9 cellular contexts compared by ENCODE assay signal in the genomic region with DNA sequence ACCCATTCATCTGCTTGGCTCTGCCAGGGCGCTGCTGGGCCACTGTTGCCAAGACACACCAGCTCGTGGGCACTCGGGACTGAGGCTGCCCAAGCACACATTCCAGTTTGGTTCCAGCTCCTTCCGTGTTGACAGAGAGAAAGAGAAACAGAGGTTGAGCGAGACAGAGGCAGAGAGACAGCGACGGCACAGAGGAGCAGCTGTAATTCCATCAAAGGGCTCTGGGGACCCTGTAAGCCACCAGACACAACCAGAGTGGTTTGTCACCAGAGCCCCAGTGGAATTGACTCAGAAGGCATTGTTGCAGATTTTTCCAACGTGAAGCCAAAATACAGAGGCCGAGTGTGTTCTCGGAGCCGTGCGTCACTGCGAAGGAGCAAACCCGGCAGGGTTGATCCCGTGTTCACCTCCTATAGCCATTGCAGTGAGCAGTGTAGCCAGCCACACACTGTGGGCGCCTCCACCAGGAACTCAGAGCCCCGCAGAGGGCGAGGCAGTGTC. TPM values are rescaled to one million over a fixed set of nuclear protein-coding genes. Genes with fewer than 3 reads are reported as not detected.
DNase-seq lines count a peak whose midpoint lies in the region; ATAC-seq and TF ChIP-seq lines count a peak whose summit lies in the region.
"Had no signal": no experiment of that assay in that cellular context is flagged by ENCODE, and none has a peak within 500 bp of the region (broad histone marks: within the 10 kb centered on the region; RNA-seq: fewer than 3 reads in every experiment).

No MANE protein-coding gene starts in this region.

- H3F3A ChIP-seq in neural cell (ENCODE audit: insufficient read depth, low read length, poor library complexity, severe bottlenecking), result no peaks in the 10 kb centered on the region

- H3K9me3 ChIP-seq in neural cell (ENCODE audit: low read length), result no peaks in the 10 kb centered on the region

- no peaks in the 10 kb centered on the region for H3K9me2 ChIP-seq in neural cell (ENCODE audit: insufficient read depth, low read length)

- H3K27ac ChIP-seq in C4-2B, result 0 out of 2 replicates have a peak overlapping the region, but pooled peaks have one; percentile 24
- H3K27ac ChIP-seq in neural cell (ENCODE audit: low read length), result no peak overlapping the region
- no peak overlapping the region for H3K27ac ChIP-seq in RWPE1

- no peak overlapping the region for H3K4me2 ChIP-seq in neural cell (ENCODE audit: low read length)

- TF ChIP-seq CTCF in C4-2B (conservative IDR thresholded peaks at IDR 0.05) (no peak), neural cell (IDR thresholded peaks at IDR 0.05; ENCODE audit: poor library complexity, severe bottlenecking) (peak; percentile 22), RWPE1 (conservative IDR thresholded peaks at IDR 0.05; ENCODE audit: low read depth) (no peak)

- no peaks in the 10 kb centered on the region for H3K79me2 ChIP-seq in neural cell (replicated peaks; ENCODE audit: insufficient read depth, low read length)

- POLR2A ChIA-PET in RWPE1 (lab: Yijun Ruan, JAX; ENCODE audit: low non-redundant PET), result no interaction called here

- H3K9ac ChIP-seq in neural cell (ENCODE audit: low read length), result peak overlapping the region; percentile 3

- ATAC-seq in GM19455 (IDR thresholded peaks at IDR 0.05; ENCODE audit: unreplicated experiment), result no peak
- ATAC-seq in HG03442 (IDR thresholded peaks at IDR 0.05; ENCODE audit: unreplicated experiment), result no peak

- H3K36me3 ChIP-seq in neural cell (ENCODE audit: insufficient read depth, low read length), result no peaks in the 10 kb centered on the region

- no peak overlapping the region for H2AFZ ChIP-seq in neural cell (ENCODE audit: low read depth, low read length)

- DNase-seq in NCI-H1092 (lab: John Stamatoyannopoulos, UW) (peak; percentile 80), cerebellum (ENCODE audit: low spot score) (peak; percentile 11), T-helper 9 cell (no peak), RWPE1 (ENCODE audit: low spot score) (no peak)
- DNase-seq: NCI-H146 had no signal

- H3K4me3 ChIP-seq in neural cell (ENCODE audit: low read length), result no peak overlapping the region

- no peak for TF ChIP-seq RAD21 in neural cell (conservative IDR thresholded peaks at IDR 0.05)

- H4K20me1 ChIP-seq in neural cell (ENCODE audit: insufficient read depth), result no peaks in the 10 kb centered on the region

- no peaks in the 10 kb centered on the region for H3K27me3 ChIP-seq in neural cell (ENCODE audit: insufficient read depth, low read depth, low read length)

- no peak for TF ChIP-seq EP300 in neural cell (conservative IDR thresholded peaks at IDR 0.05; ENCODE audit: poor library complexity, severe bottlenecking)

- CTCF ChIA-PET in RWPE1 (lab: Yijun Ruan, JAX), result no interaction called here

TF ChIP-seq in neural cell, 6 proteins besides CTCF, POLR2A, EP300 and RAD21:
- TF ChIP-seq, protein P1, sequence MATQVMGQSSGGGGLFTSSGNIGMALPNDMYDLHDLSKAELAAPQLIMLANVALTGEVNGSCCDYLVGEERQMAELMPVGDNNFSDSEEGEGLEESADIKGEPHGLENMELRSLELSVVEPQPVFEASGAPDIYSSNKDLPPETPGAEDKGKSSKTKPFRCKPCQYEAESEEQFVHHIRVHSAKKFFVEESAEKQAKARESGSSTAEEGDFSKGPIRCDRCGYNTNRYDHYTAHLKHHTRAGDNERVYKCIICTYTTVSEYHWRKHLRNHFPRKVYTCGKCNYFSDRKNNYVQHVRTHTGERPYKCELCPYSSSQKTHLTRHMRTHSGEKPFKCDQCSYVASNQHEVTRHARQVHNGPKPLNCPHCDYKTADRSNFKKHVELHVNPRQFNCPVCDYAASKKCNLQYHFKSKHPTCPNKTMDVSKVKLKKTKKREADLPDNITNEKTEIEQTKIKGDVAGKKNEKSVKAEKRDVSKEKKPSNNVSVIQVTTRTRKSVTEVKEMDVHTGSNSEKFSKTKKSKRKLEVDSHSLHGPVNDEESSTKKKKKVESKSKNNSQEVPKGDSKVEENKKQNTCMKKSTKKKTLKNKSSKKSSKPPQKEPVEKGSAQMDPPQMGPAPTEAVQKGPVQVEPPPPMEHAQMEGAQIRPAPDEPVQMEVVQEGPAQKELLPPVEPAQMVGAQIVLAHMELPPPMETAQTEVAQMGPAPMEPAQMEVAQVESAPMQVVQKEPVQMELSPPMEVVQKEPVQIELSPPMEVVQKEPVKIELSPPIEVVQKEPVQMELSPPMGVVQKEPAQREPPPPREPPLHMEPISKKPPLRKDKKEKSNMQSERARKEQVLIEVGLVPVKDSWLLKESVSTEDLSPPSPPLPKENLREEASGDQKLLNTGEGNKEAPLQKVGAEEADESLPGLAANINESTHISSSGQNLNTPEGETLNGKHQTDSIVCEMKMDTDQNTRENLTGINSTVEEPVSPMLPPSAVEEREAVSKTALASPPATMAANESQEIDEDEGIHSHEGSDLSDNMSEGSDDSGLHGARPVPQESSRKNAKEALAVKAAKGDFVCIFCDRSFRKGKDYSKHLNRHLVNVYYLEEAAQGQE (IDR thresholded peaks at IDR 0.05; ENCODE audit: borderline replicate concordance), result no peak
- no peak for TF ChIP-seq EZH2 (IDR thresholded peaks at IDR 0.05; ENCODE audit: borderline replicate concordance, insufficient read depth, low read length, poor library complexity, severe bottlenecking)
- no peak for TF ChIP-seq MXI1 (conservative IDR thresholded peaks at IDR 0.05; ENCODE audit: poor library complexity, severe bottlenecking)
- TF ChIP-seq TAF1 (IDR thresholded peaks at IDR 0.05; ENCODE audit: low read depth), result no peak
- no peak for TF ChIP-seq POLR2AphosphoS5 (IDR thresholded peaks at IDR 0.05)
- no peak for TF ChIP-seq SMC3 (conservative IDR thresholded peaks at IDR 0.05; ENCODE audit: poor library complexity)

RNA-seq across cellular contexts. Expression of a gene that starts 33.5 kb away (rescaled TPM):
- total RNA-seq in cerebellum, result 22.0 TPM
- 74.6 and 94.1 TPM in 2 replicates for polyA plus RNA-seq in neural cell
- polyA minus RNA-seq in neural cell, result 54.5 and 67.0 TPM in 2 replicates

RNA-seq across cellular contexts. Expression of a gene that starts 48.5 kb away (rescaled TPM):
- total RNA-seq in cerebellum, result 83.6 TPM
- 152 and 172 TPM in 2 replicates for polyA plus RNA-seq in neural cell
- polyA minus RNA-seq in neural cell, result 98.6 and 104 TPM in 2 replicates

Comparison
In these comparisons a context has a peak if more than half of its experiments do, and no peak if none do; other contexts are left out.
1. DNase-seq: peak in NCI-H1092 (single experiment) and cerebellum (single experiment); none in T-helper 9 cell (single experiment) and RWPE1 (single experiment).